ENCODE assay signal across 8 cellular contexts in genomic region chr19:45469132-45469834, GRCh38. TPM values are rescaled to one million over a fixed set of nuclear protein-coding genes. Genes with fewer than 3 reads are reported as not detected.
DNase-seq lines count a peak whose midpoint lies in the region; ATAC-seq and TF ChIP-seq lines count a peak whose summit lies in the region.

No MANE protein-coding gene starts in this region.

- peak overlapping the region; percentile 81 for H3K4me2 ChIP-seq in SU-DHL-6 (ENCODE audit: low read depth, low read length, poor library complexity, severe bottlenecking)

- H3F3A ChIP-seq in SU-DHL-6 (ENCODE audit: insufficient read depth) = 0 out of 2 replicates have a peak, but pooled peaks cover 3% of the 10 kb centered on the region

- H3K9ac ChIP-seq in SU-DHL-6 (ENCODE audit: low read length) = peak overlapping the region; percentile 59

- peaks cover 23% of the 10 kb centered on the region for H3K27me3 Mint-ChIP-seq in activated naive CD8-positive, alpha-beta T cell treated with anti-CD3 and anti-CD28 coated beads, Interleukin-2, amount 50 U/mL, for 24 hours

- peak overlapping the region; percentile 92 for H3K27ac Mint-ChIP-seq in activated naive CD8-positive, alpha-beta T cell treated with anti-CD3 and anti-CD28 coated beads, Interleukin-2, amount 50 U/mL, for 24 hours

- peak overlapping the region; percentile 73 for H2AFZ ChIP-seq in SU-DHL-6 (ENCODE audit: low read depth, low read length, severe bottlenecking)

- H3K27ac ChIP-seq in SU-DHL-6 (ENCODE audit: low read depth, low read length) = peak overlapping the region; percentile 68
- H3K27ac ChIP-seq in cardiac muscle cell = peak overlapping the region; percentile 88
- H3K27ac ChIP-seq in transverse colon = peak overlapping the region; percentile 92 to 98 (median 96)

- no peaks in the 10 kb centered on the region for H4K20me1 ChIP-seq in SU-DHL-6 (ENCODE audit: low read depth, low read length)

- H3K4me1 ChIP-seq in cardiac muscle cell (ENCODE audit: low read depth) = peaks cover 14% of the 10 kb centered on the region
- H3K4me1 ChIP-seq in transverse colon = peaks cover 19 to 35% (median 22%) of the 10 kb centered on the region in 4 donors

- POLR2A ChIA-PET in GM10248 (lab: Yijun Ruan, JAX) = interaction anchor here (0.6 to 3.7 kb wide), 12 partner anchors 9 to 1192 kb away, joined by 3 to 48 read pairs (median 4); partner anchors contain the start of genes DACT3, SIX5 and VASP

- CTCF ChIA-PET in GM10248 (lab: Yijun Ruan, JAX) = interaction anchor here (0.5 to 4.9 kb wide), 10 partner anchors 8 to 173 kb away, joined by 3 to 80 read pairs (median 4); no protein-coding TSS in a partner anchor

- intact Hi-C loops in transverse colon (cut with DNase I; ENCODE audit: low total_unique reads) = no loop called here

- TF ChIP-seq EP300 in transverse colon (IDR thresholded peaks at IDR 0.05; ENCODE audit: low read depth) = peak; percentile 94

- no peaks in the 10 kb centered on the region for H3K9me3 ChIP-seq in SU-DHL-6 (ENCODE audit: insufficient read depth, low read length)
- no peaks in the 10 kb centered on the region for H3K9me3 ChIP-seq in cardiac muscle cell (ENCODE audit: low read depth)
- no peaks in the 10 kb centered on the region for H3K9me3 ChIP-seq in transverse colon

- peak; percentile 70 for ATAC-seq in HG02678 (IDR thresholded peaks at IDR 0.05; ENCODE audit: unreplicated experiment)
- peak; percentile 80 for ATAC-seq in activated naive CD8-positive, alpha-beta T cell treated with anti-CD3 and anti-CD28 coated beads, Interleukin-2, amount 50 U/mL, for 24 hours

- no peaks in the 10 kb centered on the region for H3K79me2 ChIP-seq in SU-DHL-6 (ENCODE audit: insufficient read depth, low read length)

- DNase-seq in GM10248 (ENCODE audit: extremely low spot score) (peak; percentile 95), NCI-H128 (lab: John Stamatoyannopoulos, UW; ENCODE audit: unreplicated experiment) (peak; percentile 83), cardiac muscle cell (ENCODE audit: low read depth in 1 of 2, low spot score in 1 of 2) (peak; percentile 96 to 97), pons (ENCODE audit: low spot score) (peak; percentile 78), transverse colon (peak; percentile 95)
- DNase-seq in activated naive CD8-positive, alpha-beta T cell treated with anti-CD3 and anti-CD28 coated beads, Interleukin-2, amount 50 U/mL, for 24 hours = peak; percentile 95

- TF ChIP-seq POLR2A in transverse colon (IDR thresholded peaks at IDR 0.05) = peak; percentile 83

- H3K9me3 Mint-ChIP-seq in activated naive CD8-positive, alpha-beta T cell treated with anti-CD3 and anti-CD28 coated beads, Interleukin-2, amount 50 U/mL, for 24 hours = no peaks in the 10 kb centered on the region

- peak overlapping the region; percentile 86 for H3K4me3 Mint-ChIP-seq in activated naive CD8-positive, alpha-beta T cell treated with anti-CD3 and anti-CD28 coated beads, Interleukin-2, amount 50 U/mL, for 24 hours

- no peaks in the 10 kb centered on the region for H3K36me3 ChIP-seq in SU-DHL-6 (ENCODE audit: low read length)
- H3K36me3 ChIP-seq in cardiac muscle cell = no peaks in the 10 kb centered on the region
- H3K36me3 ChIP-seq in transverse colon = no peaks in the 10 kb centered on the region

- H3K4me3 ChIP-seq in SU-DHL-6 (ENCODE audit: insufficient read depth, low read length, poor library complexity, severe bottlenecking) (peak overlapping the region; percentile 61), cardiac muscle cell (peak overlapping the region; percentile 65), transverse colon (peak overlapping the region; percentile 52 to 83 (median 67))

- H3K4me1 Mint-ChIP-seq in activated naive CD8-positive, alpha-beta T cell treated with anti-CD3 and anti-CD28 coated beads, Interleukin-2, amount 50 U/mL, for 24 hours = peaks cover 38% of the 10 kb centered on the region

- peaks cover 27% of the 10 kb centered on the region for H3K36me3 Mint-ChIP-seq in activated naive CD8-positive, alpha-beta T cell treated with anti-CD3 and anti-CD28 coated beads, Interleukin-2, amount 50 U/mL, for 24 hours (ENCODE audit: low read depth)

- TF ChIP-seq CTCF in GM10248 (IDR thresholded peaks at IDR 0.05; ENCODE audit: control extremely low read depth, extremely low read depth, low read depth, missing control alignments) (no peak), SU-DHL-6 (IDR thresholded peaks at IDR 0.05; ENCODE audit: insufficient read depth, low read length, poor library complexity, severe bottlenecking) (no peak), cardiac muscle cell (IDR thresholded peaks at IDR 0.05; ENCODE audit: low read depth, low read length) (no peak), transverse colon (IDR thresholded peaks at IDR 0.05) (peak in 1 of 5 experiments; percentile 16)

- in situ Hi-C loops in transverse colon (cut with MboI; ENCODE audit: low pct_ligation_motif_present in 1 of 4, low pct_unique_long_range_greater_than_20kb in 1 of 4, low sequenced_read_pairs in 3 of 4) = no loop called here

- H3K9me2 ChIP-seq in SU-DHL-6 (replicated peaks; ENCODE audit: insufficient read depth, low read length) = no peaks in the 10 kb centered on the region

- H3K27me3 ChIP-seq in SU-DHL-6 (ENCODE audit: low read length) (no peaks in the 10 kb centered on the region), cardiac muscle cell (no peaks in the 10 kb centered on the region), transverse colon (peaks cover 28% of the 10 kb centered on the region)

- 0% methylated on average over 57 of the region's 60 CpGs; no CpG with 5 or more reads in 1 of the 2 donors for WGBS in transverse colon (ENCODE audit: low coverage in 1 of 2), 2 donors

RNA-seq across cellular contexts. Expression of gene FOSB, which starts 1.5 kb away (rescaled TPM):
- 0.88 and 4.5 TPM in 2 replicates for total RNA-seq in cardiac muscle cell
- 1.7 and 3.0 TPM in 2 replicates for polyA plus RNA-seq in cardiac muscle cell
- total RNA-seq in transverse colon = 10 to 100 TPM; 14.5 to 64.7 (median 25.6) TPM

RNA-seq across cellular contexts. Expression of gene RTN2, which starts 27.6 kb away (rescaled TPM):
- total RNA-seq in cardiac muscle cell (43.7 and 56.5 TPM in 2 replicates), transverse colon (10 to 100 TPM in 1 of 4 donors, 1 to 10 TPM in 1, not detected in 2; 5.7 to 13.5 TPM)
- 92.2 and 111 TPM in 2 replicates for polyA plus RNA-seq in cardiac muscle cell

RNA-seq across cellular contexts. Expression of gene PPM1N, which starts 29.0 kb away (rescaled TPM):
- total RNA-seq in cardiac muscle cell (1.3 and 2.9 TPM in 2 replicates), transverse colon (1 to 10 TPM in 2 of 4 donors, under 1 TPM in 1, not detected in 1; 1.00 to 4.3 (median 1.4) TPM)
- 1.2 and 4.0 TPM in 2 replicates for polyA plus RNA-seq in cardiac muscle cell

RNA-seq across cellular contexts. Expression of gene VASP, which starts 38.0 kb away (rescaled TPM):
- total RNA-seq in cardiac muscle cell = 91.6 and 95.8 TPM in 2 replicates
- 72.4 and 83.3 TPM in 2 replicates for polyA plus RNA-seq in cardiac muscle cell
- total RNA-seq in transverse colon = 100 to 1,000 TPM; 167 to 465 (median 204) TPM

RNA-seq across cellular contexts. Expression of gene ERCC1, which starts 45.6 kb away (rescaled TPM):
- total RNA-seq in cardiac muscle cell (120 and 164 TPM in 2 replicates), transverse colon (10 to 100 TPM; 38.8 to 42.6 (median 40.0) TPM)
- 138 and 169 TPM in 2 replicates for polyA plus RNA-seq in cardiac muscle cell

Comparison
In these comparisons a context has a peak if more than half of its experiments do, and no peak if none do; other contexts are left out.
1. Peak in every context shown above with its lines: DNase-seq, ATAC-seq, H3K4me3 ChIP-seq and H3K27ac ChIP-seq.